ENCODE assay signal across 8 cellular contexts in genomic region chr5:181205735-181206401, GRCh38. TPM values are rescaled to one million over a fixed set of nuclear protein-coding genes. Genes with fewer than 3 reads are reported as not detected.
DNase-seq lines count a peak whose midpoint lies in the region; ATAC-seq and TF ChIP-seq lines count a peak whose summit lies in the region.

No MANE protein-coding gene starts in this region.

- ATAC-seq in HG02678 (IDR thresholded peaks at IDR 0.05; ENCODE audit: unreplicated experiment) (no peak), HG02884 (IDR thresholded peaks at IDR 0.05; ENCODE audit: unreplicated experiment) (no peak)

- CTCF ChIA-PET in MCF 10A (lab: Yijun Ruan, JAX) = interaction anchor here (1.0 to 6.7 kb wide), 4 partner anchors 15 to 56 kb away, joined by 3 to 67 read pairs (median 4); no protein-coding TSS in a partner anchor

- no peaks in the 10 kb centered on the region for H3K9me3 Mint-ChIP-seq in MCF 10A (ENCODE audit: unreplicated experiment)

- TF ChIP-seq POLR2A in vagina (IDR thresholded peaks at IDR 0.05) = no peak

- peaks cover 28% of the 10 kb centered on the region for H3K36me3 Mint-ChIP-seq in MCF 10A (ENCODE audit: insufficient read depth, unreplicated experiment)

- H3K4me3 Mint-ChIP-seq in MCF 10A (ENCODE audit: unreplicated experiment) = peak overlapping the region; percentile 84

- BruUV-seq in MCF 10A (replicated peaks; lab: Mats Ljungman, UMichigan) = no TSS peak

- peak overlapping the region; percentile 81 for H3K27ac Mint-ChIP-seq in MCF 10A (ENCODE audit: low read depth, unreplicated experiment)

- H3K36me3 ChIP-seq in mesodermal cell (ENCODE audit: control insufficient read depth, insufficient read depth, low read length) = no peaks in the 10 kb centered on the region
- H3K36me3 ChIP-seq in vagina = no peaks in the 10 kb centered on the region

- POLR2A ChIA-PET in MCF 10A (lab: Yijun Ruan, JAX) = interaction anchor here (0.7 to 12.4 kb wide), 12 partner anchors 11 to 915 kb away, joined by 3 to 432 read pairs (median 24); partner anchors contain the start of genes MGAT1, RACK1, TRIM41 and TRIM52

- H3K27ac ChIP-seq in mesodermal cell (ENCODE audit: low read depth, low read length, severe bottlenecking) (no peak overlapping the region), vagina (peak overlapping the region; percentile 87)

- DNase-seq in stimulated activated CD4-positive, alpha-beta T cell treated with anti-CD3 and anti-CD28 coated beads, Interleukin-12 subunit alpha, Interleukin-12 subunit beta, amount 100 ng/mL, for 4 hours = peak; percentile 33
- DNase-seq in stimulated activated CD4-positive, alpha-beta T cell treated with anti-CD3 and anti-CD28 coated beads, Interleukin-1b, Interleukin-23, amount 100 ng/mL, for 48 hours = no peak
- DNase-seq in MCF 10A (ENCODE audit: unreplicated experiment) = no peak
- DNase-seq in vagina (ENCODE audit: extremely low spot score in 2 of 2) = no peak
- DNase-seq in activated effector memory CD4-positive, alpha-beta T cell treated with anti-CD3 and anti-CD28 coated beads, Interleukin-2, amount 50 U/mL, for 16 hours = no peak

- no peaks in the 10 kb centered on the region for H3K27me3 ChIP-seq in vagina

- H3K9me3 ChIP-seq in mesodermal cell (ENCODE audit: control insufficient read depth, low read length) (no peaks in the 10 kb centered on the region), vagina (no peaks in the 10 kb centered on the region)

- intact Hi-C loops in MCF 10A (cut with micrococcal nuclease) = no loop called here
- intact Hi-C loops in vagina (cut with DNase I) = no loop called here

- peak overlapping the region; percentile 56 for H3K4me3 ChIP-seq in mesodermal cell (ENCODE audit: extremely low read depth, insufficient read depth, low read length, poor library complexity, severe bottlenecking)
- peak overlapping the region; percentile 64 to 83 for H3K4me3 ChIP-seq in vagina

- peaks cover 29% of the 10 kb centered on the region for H3K4me1 Mint-ChIP-seq in MCF 10A (ENCODE audit: insufficient read depth, unreplicated experiment)

- peaks cover 7% of the 10 kb centered on the region for H3K4me1 ChIP-seq in mesodermal cell (ENCODE audit: control insufficient read depth, insufficient read depth, low read length, poor library complexity, severe bottlenecking)
- peaks cover 29% of the 10 kb centered on the region for H3K4me1 ChIP-seq in vagina

- TF ChIP-seq CTCF in MCF 10A (IDR thresholded peaks at IDR 0.05; ENCODE audit: unreplicated experiment) (no peak), vagina (IDR thresholded peaks at IDR 0.05) (no peak)

- H3K27me3 Mint-ChIP-seq in MCF 10A (ENCODE audit: insufficient read depth, unreplicated experiment) = no peaks in the 10 kb centered on the region

- WGBS in mesodermal cell (ENCODE audit: insufficient coverage in 2 of 2), 2 experiments = 3% methylated on average over 28 to 30 of the region's 30 CpGs

RNA-seq across cellular contexts. Expression of gene TRIM7, which starts 0.9 kb away (rescaled TPM):
- 26.3 and 27.0 TPM in 2 replicates for total RNA-seq in MCF 10A (2022)
- polyA plus RNA-seq in mesodermal cell (2013, experiment 1 of 2) = 0.37 TPM
- polyA plus RNA-seq in mesodermal cell (2013, experiment 2 of 2) = not detected
- 21.6 TPM for total RNA-seq in vagina

RNA-seq across cellular contexts. Expression of gene TRIM41, which starts 17.2 kb away (rescaled TPM):
- total RNA-seq in MCF 10A (2022) = 42.8 and 49.4 TPM in 2 replicates
- 16.0 TPM for polyA plus RNA-seq in mesodermal cell (2013, experiment 1 of 2)
- polyA plus RNA-seq in mesodermal cell (2013, experiment 2 of 2) = 16.1 TPM
- total RNA-seq in vagina = 7.9 TPM

RNA-seq across cellular contexts. Expression of gene RACK1, which starts 37.8 kb away (rescaled TPM):
- total RNA-seq in MCF 10A (2022) = 2,995 and 4,050 TPM in 2 replicates
- polyA plus RNA-seq in mesodermal cell (2013, experiment 1 of 2) = 2,439 TPM
- 2,115 TPM for polyA plus RNA-seq in mesodermal cell (2013, experiment 2 of 2)
- total RNA-seq in vagina = 3,043 TPM

RNA-seq across cellular contexts. Expression of gene TRIM52, which starts 55.1 kb away (rescaled TPM):
- total RNA-seq in MCF 10A (2022) (12.5 and 16.1 TPM in 2 replicates), vagina (17.2 TPM)
- 3.9 TPM for polyA plus RNA-seq in mesodermal cell (2013, experiment 1 of 2)
- 3.8 TPM for polyA plus RNA-seq in mesodermal cell (2013, experiment 2 of 2)

RNA-seq across cellular contexts. Expression of gene OR2V2, which starts 58.5 kb away (rescaled TPM):
- not detected in 2 replicates for total RNA-seq in MCF 10A (2022)
- not detected for polyA plus RNA-seq in mesodermal cell (2013, experiment 1 of 2)
- polyA plus RNA-seq in mesodermal cell (2013, experiment 2 of 2) = not detected
- not detected for total RNA-seq in vagina
